13 cellular contexts compared by ENCODE assay signal in the genomic region with DNA sequence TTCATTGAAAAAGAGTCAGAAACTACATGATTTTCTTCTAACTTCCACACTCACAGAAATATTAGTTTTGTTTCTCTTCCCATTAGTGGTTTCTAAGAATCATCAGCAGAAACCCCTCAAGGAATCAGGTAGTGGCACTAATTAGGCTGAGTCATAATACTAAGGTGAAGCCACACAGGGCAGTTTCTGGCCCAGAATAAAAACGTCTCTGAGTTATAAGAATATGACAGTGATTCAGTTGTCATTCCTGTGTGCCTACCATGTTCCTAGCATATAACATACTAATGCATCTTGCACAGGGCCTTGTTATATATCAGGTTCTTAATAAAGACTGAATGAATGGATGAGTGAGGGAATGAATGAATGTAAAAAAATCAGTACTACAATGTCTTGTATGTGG.
DNase-seq lines count a peak whose midpoint lies in the region; ATAC-seq and TF ChIP-seq lines count a peak whose summit lies in the region.
"Had no signal": no experiment of that assay in that cellular context is flagged by ENCODE, and none has a peak within 500 bp of the region (broad histone marks: within the 10 kb centered on the region; RNA-seq: fewer than 3 reads in every experiment).

No MANE protein-coding gene starts in this region.

- H3K4me1 ChIP-seq in BLaER1 treated with 17β-estradiol and CSF1 and Interleukin-3, amounts not matched to agents 10 nM and 100 nM, result peaks cover 49 to 77% (median 59%) of the 10 kb centered on the region in 10 experiments
- H3K4me1 ChIP-seq in osteoblast (ENCODE audit: insufficient read depth, low read length) (no peaks in the 10 kb centered on the region), spleen (peaks cover 0 to 18% (median 3%) of the 10 kb centered on the region in 6 donors)

- no peaks in the 10 kb centered on the region for H4K20me1 ChIP-seq in BLaER1 treated with 17β-estradiol and CSF1 and Interleukin-3, amounts not matched to agents 10 nM and 100 nM
- no peaks in the 10 kb centered on the region for H4K20me1 ChIP-seq in osteoblast (ENCODE audit: insufficient read depth, low read length)

- H3K4me2 ChIP-seq in BLaER1 treated with 17β-estradiol and CSF1 and Interleukin-3, amounts not matched to agents 10 nM and 100 nM, result peak overlapping the region in 7 of 11 experiments; percentile 1 to 74 (median 23); a peak in 7 of 22 replicates
- H3K4me2 ChIP-seq in osteoblast (ENCODE audit: insufficient read depth, low read length), result no peak overlapping the region

- no peaks in the 10 kb centered on the region for H3K79me2 ChIP-seq in osteoblast (ENCODE audit: insufficient read depth, low read length)

- H3K27me3 ChIP-seq in BLaER1 treated with 17β-estradiol and CSF1 and Interleukin-3, amounts not matched to agents 10 nM and 100 nM, result no peaks in the 10 kb centered on the region
- no peaks in the 10 kb centered on the region for H3K27me3 ChIP-seq in osteoblast (ENCODE audit: insufficient read depth, low read length)
- no peaks in the 10 kb centered on the region for H3K27me3 ChIP-seq in spleen (replicated peaks in 1 of 7)

- no peak overlapping the region for H3K4me3 ChIP-seq in BLaER1 treated with 17β-estradiol and CSF1 and Interleukin-3, amounts not matched to agents 10 nM and 100 nM
- H3K4me3 ChIP-seq in osteoblast (ENCODE audit: insufficient read depth, low read length) (no peak overlapping the region), spleen (no peak overlapping the region)

- ATAC-seq in GM19043 (IDR thresholded peaks at IDR 0.05; ENCODE audit: low read depth, unreplicated experiment) (peak; percentile 69), HG02610 (IDR thresholded peaks at IDR 0.05; ENCODE audit: unreplicated experiment) (peak; percentile 81), HG03378 (IDR thresholded peaks at IDR 0.05; ENCODE audit: unreplicated experiment) (peak; percentile 63), HG03439 (IDR thresholded peaks at IDR 0.05; ENCODE audit: unreplicated experiment) (no peak)
- ATAC-seq: left colon had no signal

- TF ChIP-seq CTCF in osteoblast (IDR thresholded peaks at IDR 0.05; ENCODE audit: extremely low read depth, low read depth, low read length) (no peak), spleen (IDR thresholded peaks at IDR 0.05 in 8 of 11, conservative IDR thresholded peaks at IDR 0.05 in 3 of 11) (no peak)

- WGBS in spleen, 5 donors, result 58 to 66% (median 61%) methylated on average over 1 of the region's 1 CpG

- peak overlapping the region in 5 of 11 experiments; percentile 2 to 97 (median 95); a peak in 4 of 22 replicates for H3K27ac ChIP-seq in BLaER1 treated with 17β-estradiol and CSF1 and Interleukin-3, amounts not matched to agents 10 nM and 100 nM
- H3K27ac ChIP-seq in osteoblast (ENCODE audit: low read depth, low read length) (no peak overlapping the region), spleen (no peak overlapping the region)

- H3K9ac ChIP-seq in BLaER1 treated with 17β-estradiol and CSF1 and Interleukin-3, amounts not matched to agents 10 nM and 100 nM, result no peak overlapping the region

- intact Hi-C loops in spleen (cut with DNase I; ENCODE audit: low total_unique reads), result no loop called here

- 0 out of 22 replicates have a peak, but pooled peaks cover 0 to 6% (median 0%) of the 10 kb centered on the region in 11 experiments for H3K36me3 ChIP-seq in BLaER1 treated with 17β-estradiol and CSF1 and Interleukin-3, amounts not matched to agents 10 nM and 100 nM
- H3K36me3 ChIP-seq in osteoblast (ENCODE audit: insufficient read depth, low read length), result no peaks in the 10 kb centered on the region
- H3K36me3 ChIP-seq in spleen, result no peaks in the 10 kb centered on the region

- peaks cover 6 to 44% (median 31%) of the 10 kb centered on the region in 11 experiments for H3K9me3 ChIP-seq in BLaER1 treated with 17β-estradiol and CSF1 and Interleukin-3, amounts not matched to agents 10 nM and 100 nM (replicated peaks in 1 of 11)
- H3K9me3 ChIP-seq in osteoblast (ENCODE audit: low read depth, low read length), result no peaks in the 10 kb centered on the region
- H3K9me3 ChIP-seq in spleen, result peaks cover 0 to 6% (median under 1%) of the 10 kb centered on the region in 8 donors

- H2AFZ ChIP-seq in osteoblast (ENCODE audit: low read length), result no peak overlapping the region

- TF ChIP-seq POLR2A in spleen (IDR thresholded peaks at IDR 0.05), result no peak

- no peak for DNase-seq in osteoblast (ENCODE audit: insufficient read length, low spot score, missing footprints)
- DNase-seq in activated CD4-positive, alpha-beta T cell treated with anti-CD3 and anti-CD28 coated beads, Interleukin-2, amount 50 U/mL, for 48 hours, result no peak
- no peak for DNase-seq in spleen
- DNase-seq: activated naive CD8-positive, alpha-beta T cell treated with anti-CD3 and anti-CD28 coated beads, Interleukin-2, amount 10 ng/mL, durations not matched to agents 7 days and 5 days; dermis blood vessel endothelial cell; EL; left colon; NCI-H2107 had no signal
